Comparison of ENCODE assay signal across 11 cellular contexts in the genomic region with DNA sequence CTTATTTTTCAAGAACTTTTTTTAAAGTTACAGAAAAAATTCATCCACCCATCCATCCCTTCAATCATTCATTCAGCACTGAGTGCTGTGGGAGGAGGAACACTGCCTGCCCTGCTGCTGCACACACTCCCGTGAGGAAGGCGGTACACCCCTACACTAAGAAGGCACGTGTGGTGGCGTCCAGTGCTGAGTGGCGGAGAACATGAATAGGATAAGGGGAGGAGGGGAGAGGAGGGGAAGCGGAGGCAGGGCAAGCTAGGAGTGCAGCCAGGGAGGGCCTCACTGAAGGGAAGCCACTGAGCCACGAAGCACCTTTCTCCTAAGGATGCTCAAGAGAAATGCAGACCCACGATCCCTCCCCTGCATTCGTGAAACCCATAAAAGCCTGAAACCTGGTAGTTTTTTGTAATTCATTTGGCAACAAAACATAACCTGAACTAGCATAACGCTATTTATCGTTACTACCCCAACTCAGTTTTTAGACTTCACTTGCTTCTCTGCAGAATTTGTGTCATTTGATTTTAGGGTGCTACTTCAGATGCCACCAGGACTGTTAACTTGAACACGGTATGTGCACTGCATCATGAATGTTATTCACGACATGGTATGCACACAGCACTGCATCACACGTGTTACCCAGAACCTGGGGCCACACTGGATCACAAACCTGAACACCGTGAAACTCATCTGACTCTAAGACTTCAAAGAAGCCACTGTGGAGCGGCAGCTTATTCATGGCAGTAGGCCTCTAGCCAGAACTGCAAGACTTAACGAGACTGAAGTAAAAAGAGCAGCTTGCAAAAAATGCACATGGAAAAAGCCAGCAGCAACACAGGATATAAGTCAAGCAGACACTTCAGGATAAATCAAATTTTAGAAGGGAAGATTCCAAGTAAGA. TPM values are rescaled to one million over a fixed set of nuclear protein-coding genes. Genes with fewer than 3 reads are reported as not detected.
DNase-seq lines count a peak whose midpoint lies in the region; ATAC-seq lines count a peak whose summit lies in the region.
"Had no signal": no experiment of that assay in that cellular context is flagged by ENCODE, and none has a peak within 500 bp of the region (broad histone marks: within the 10 kb centered on the region; RNA-seq: fewer than 3 reads in every experiment).

No MANE protein-coding gene starts in this region.

- peak overlapping the region; percentile 56 for H3K4me3 Mint-ChIP-seq in activated T-helper 2 cell treated with anti-CD3 and anti-CD28 coated beads, Interferon-gamma antibody, Interleukin-2, Interleukin-4, amounts not matched to agents 10 μg/mL and 5 μg/mL and 100 μg/mL, durations not matched to agents 14 hours and 24 hours and 36 hours (ENCODE audit: low read depth)
- peak overlapping the region; percentile 63 to 70 for H3K4me3 Mint-ChIP-seq in stimulated activated naive CD8-positive, alpha-beta T cell treated with anti-CD3 and anti-CD28 coated beads, Interleukin-15, amount 100 ng/mL, for 72 hours

- peak; percentile 51 for DNase-seq in activated CD8-positive, alpha-beta memory T cell treated with anti-CD3 and anti-CD28 coated beads, Interleukin-2, amount 50 U/mL, for 48 hours
- no peak for DNase-seq in activated CD8-positive, alpha-beta memory T cell treated with anti-CD3 and anti-CD28 coated beads for 24 hours
- no peak for DNase-seq in activated T-helper 2 cell treated with anti-CD3 and anti-CD28 coated beads, Interferon-gamma antibody, Interleukin-2, Interleukin-4, amounts not matched to agents 10 μg/mL and 5 μg/mL and 100 μg/mL, durations not matched to agents 14 hours and 24 hours and 36 hours (ENCODE audit: low spot score)
- DNase-seq in islet precursor cell (peak; percentile 37), LoVo (ENCODE audit: low spot score) (no peak), ureter (ENCODE audit: low spot score) (no peak)
- DNase-seq in stimulated activated naive CD8-positive, alpha-beta T cell treated with anti-CD3 and anti-CD28 coated beads, Interleukin-15, amount 100 ng/mL, for 72 hours, result no peak
- DNase-seq: DMS 273 treated with DMSO at 0.1 percent for 48 hours, NCI-H1694, NCI-H526 had no signal

- intact Hi-C loops in activated T-helper 2 cell treated with anti-CD3 and anti-CD28 coated beads, Interferon-gamma antibody, Interleukin-2, Interleukin-4, amounts not matched to agents 10 μg/mL and 5 μg/mL and 100 μg/mL, durations not matched to agents 14 hours and 24 hours and 36 hours (cut with micrococcal nuclease), result loop anchor here (5.0 to 10.0 kb wide), 4 partner anchors 91 to 1332 kb away; partner anchors contain the start of gene SFT2D1

- H3K27ac Mint-ChIP-seq in activated T-helper 2 cell treated with anti-CD3 and anti-CD28 coated beads, Interferon-gamma antibody, Interleukin-2, Interleukin-4, amounts not matched to agents 10 μg/mL and 5 μg/mL and 100 μg/mL, durations not matched to agents 14 hours and 24 hours and 36 hours, result peak overlapping the region; percentile 86
- H3K27ac Mint-ChIP-seq in stimulated activated naive CD8-positive, alpha-beta T cell treated with anti-CD3 and anti-CD28 coated beads, Interleukin-15, amount 100 ng/mL, for 72 hours, result peak overlapping the region; percentile 56 to 87

- H3K36me3 Mint-ChIP-seq in activated T-helper 2 cell treated with anti-CD3 and anti-CD28 coated beads, Interferon-gamma antibody, Interleukin-2, Interleukin-4, amounts not matched to agents 10 μg/mL and 5 μg/mL and 100 μg/mL, durations not matched to agents 14 hours and 24 hours and 36 hours (ENCODE audit: low read depth), result peaks cover 34% of the 10 kb centered on the region

- no peaks in the 10 kb centered on the region for H3K27me3 Mint-ChIP-seq in activated T-helper 2 cell treated with anti-CD3 and anti-CD28 coated beads, Interferon-gamma antibody, Interleukin-2, Interleukin-4, amounts not matched to agents 10 μg/mL and 5 μg/mL and 100 μg/mL, durations not matched to agents 14 hours and 24 hours and 36 hours (ENCODE audit: low read depth)
- no peaks in the 10 kb centered on the region for H3K27me3 Mint-ChIP-seq in stimulated activated naive CD8-positive, alpha-beta T cell treated with anti-CD3 and anti-CD28 coated beads, Interleukin-15, amount 100 ng/mL, for 72 hours

- peaks cover 61% of the 10 kb centered on the region for H3K4me1 Mint-ChIP-seq in activated T-helper 2 cell treated with anti-CD3 and anti-CD28 coated beads, Interferon-gamma antibody, Interleukin-2, Interleukin-4, amounts not matched to agents 10 μg/mL and 5 μg/mL and 100 μg/mL, durations not matched to agents 14 hours and 24 hours and 36 hours (ENCODE audit: low read depth)
- H3K4me1 Mint-ChIP-seq in stimulated activated naive CD8-positive, alpha-beta T cell treated with anti-CD3 and anti-CD28 coated beads, Interleukin-15, amount 100 ng/mL, for 72 hours, result peaks cover 66% of the 10 kb centered on the region

- H3K9me3 Mint-ChIP-seq in activated T-helper 2 cell treated with anti-CD3 and anti-CD28 coated beads, Interferon-gamma antibody, Interleukin-2, Interleukin-4, amounts not matched to agents 10 μg/mL and 5 μg/mL and 100 μg/mL, durations not matched to agents 14 hours and 24 hours and 36 hours, result no peaks in the 10 kb centered on the region
- H3K9me3 Mint-ChIP-seq in stimulated activated naive CD8-positive, alpha-beta T cell treated with anti-CD3 and anti-CD28 coated beads, Interleukin-15, amount 100 ng/mL, for 72 hours, result no peaks in the 10 kb centered on the region

- ATAC-seq in stimulated activated naive CD8-positive, alpha-beta T cell treated with anti-CD3 and anti-CD28 coated beads, Interleukin-15, amount 100 ng/mL, for 72 hours, result no peak
- ATAC-seq in HG03095 (IDR thresholded peaks at IDR 0.05; ENCODE audit: unreplicated experiment), result no peak

RNA-seq across cellular contexts. Expression of gene RNASET2, which starts 3.5 kb away (rescaled TPM):
- total RNA-seq in activated T-helper 2 cell treated with anti-CD3 and anti-CD28 coated beads, Interferon-gamma antibody, Interleukin-2, Interleukin-4, amounts not matched to agents 10 μg/mL and 5 μg/mL and 100 μg/mL, durations not matched to agents 14 hours and 24 hours and 36 hours, result 53.4 and 56.2 TPM in 2 replicates
- total RNA-seq in ureter, result 89.9 TPM

RNA-seq across cellular contexts. Expression of gene CEP43, which starts 46.4 kb away (rescaled TPM):
- 15.9 and 18.1 TPM in 2 replicates for total RNA-seq in activated T-helper 2 cell treated with anti-CD3 and anti-CD28 coated beads, Interferon-gamma antibody, Interleukin-2, Interleukin-4, amounts not matched to agents 10 μg/mL and 5 μg/mL and 100 μg/mL, durations not matched to agents 14 hours and 24 hours and 36 hours
- total RNA-seq in ureter, result 22.0 TPM

Comparison
In these comparisons a context has a peak if more than half of its experiments do, and no peak if none do; other contexts are left out.
1. DNase-seq: peak in activated CD8-positive, alpha-beta memory T cell treated with anti-CD3 and anti-CD28 coated beads, Interleukin-2, amount 50 U/mL, for 48 hours (single experiment) and islet precursor cell (single experiment); none in activated CD8-positive, alpha-beta memory T cell treated with anti-CD3 and anti-CD28 coated beads for 24 hours (single experiment), activated T-helper 2 cell treated with anti-CD3 and anti-CD28 coated beads, Interferon-gamma antibody, Interleukin-2, Interleukin-4, amounts not matched to agents 10 μg/mL and 5 μg/mL and 100 μg/mL, durations not matched to agents 14 hours and 24 hours and 36 hours (single experiment), stimulated activated naive CD8-positive, alpha-beta T cell treated with anti-CD3 and anti-CD28 coated beads, Interleukin-15, amount 100 ng/mL, for 72 hours (0 of 2), LoVo (single experiment) and ureter (single experiment).